Comparison of ENCODE assay signal across 22 cellular contexts in the genomic region with DNA sequence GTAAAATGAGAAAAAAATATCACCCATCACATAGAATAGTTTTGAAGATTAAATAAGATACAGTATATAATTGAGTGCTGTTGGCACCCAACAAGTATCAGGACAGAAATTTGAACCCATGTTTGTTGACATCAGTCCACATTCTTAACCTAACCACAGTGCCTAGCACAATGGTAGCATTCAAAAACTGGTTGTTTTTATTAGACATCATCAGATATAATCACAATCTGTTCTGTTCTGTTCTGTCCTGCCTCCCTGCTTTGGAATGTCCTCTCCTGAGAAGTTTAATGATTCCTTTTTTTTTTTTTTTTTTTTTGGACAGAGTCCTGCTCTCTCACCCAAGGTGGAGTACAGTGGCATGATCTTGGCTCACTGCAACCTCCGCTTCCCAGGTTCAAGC.
"Had no signal": no experiment of that assay in that cellular context is flagged by ENCODE, and none has a peak within 500 bp of the region (broad histone marks: within the 10 kb centered on the region; RNA-seq: fewer than 3 reads in every experiment).

No MANE protein-coding gene starts in this region.

- H3K4me3 ChIP-seq: heart right ventricle, lower lobe of right lung, sigmoid colon, spleen, upper lobe of right lung had no signal

- H3K27me3 ChIP-seq: heart right ventricle, sigmoid colon, spleen, upper lobe of right lung had no signal

- H3K36me3 ChIP-seq: heart right ventricle, lower lobe of right lung, sigmoid colon, spleen, upper lobe of right lung, WERI-Rb-1 had no signal

- H3K27ac ChIP-seq: heart right ventricle, lower lobe of right lung, parathyroid adenoma, spleen, upper lobe of right lung, WERI-Rb-1 had no signal

- H3K9me3 ChIP-seq: lower lobe of right lung, sigmoid colon, upper lobe of right lung had no signal

- DNase-seq: activated CD4-positive, alpha-beta T cell treated with anti-CD3 and anti-CD28 coated beads, Interleukin-2, amount 10 ng/mL, durations not matched to agents 7 days and 5 days; activated CD4-positive, CD25-positive, alpha-beta regulatory T cell treated with anti-CD3 and anti-CD28 coated beads, Interleukin-2, amount 50 U/mL, for 72 hours; activated CD8-positive, alpha-beta memory T cell treated with anti-CD3 and anti-CD28 coated beads, Interleukin-2, amount 10 ng/mL, durations not matched to agents 7 days and 5 days; activated CD8-positive, alpha-beta T cell treated with anti-CD3 and anti-CD28 coated beads for 36 hours; activated effector memory CD4-positive, alpha-beta T cell treated with anti-CD3 and anti-CD28 coated beads, Interleukin-2, amount 50 U/mL, for 16 hours; activated naive CD4-positive, alpha-beta T cell treated with anti-CD3 and anti-CD28 coated beads, Interleukin-2, amount 50 U/mL, for 16 hours; activated T-cell treated with anti-CD3 and anti-CD28 coated beads for 4 hours; anterior cingulate cortex; effector memory CD4-positive, alpha-beta T cell; heart right ventricle; islet precursor cell; lower lobe of right lung; naive B cell; nucleus accumbens; sigmoid colon; spleen; stimulated activated CD4-positive, alpha-beta T cell treated with anti-CD3 and anti-CD28 coated beads, Interleukin-4, amount 100 ng/mL, for 24 hours; stimulated activated naive CD4-positive, alpha-beta T cell treated with Interleukin-2 at 50 U/mL for 16 hours; T-helper 1 cell; upper lobe of right lung; WERI-Rb-1 had no signal

- H3K4me1 ChIP-seq: heart right ventricle, lower lobe of right lung, parathyroid adenoma, spleen, upper lobe of right lung had no signal
